ENCODE assay signal across 8 cellular contexts in genomic region chr17:28235066-28235700, GRCh38.
DNase-seq lines count a peak whose midpoint lies in the region; ATAC-seq and TF ChIP-seq lines count a peak whose summit lies in the region.
"Not testable (repeated sequence)": the region's sequence is repeated elsewhere in the genome, so short reads cannot be mapped to it uniquely, and the experiment has no call there.

No MANE protein-coding gene starts in this region.

- not testable (repeated sequence) for H3K4me3 ChIP-seq in body of pancreas; epithelial cell of esophagus (ENCODE audit: low read length); trophoblast cell (ENCODE audit: low read depth, low read length); suprapubic skin; upper lobe of right lung

- H2BK15ac ChIP-seq in H9 (ENCODE audit: low read depth, low read length): not testable (repeated sequence)

- H3K79me2 ChIP-seq in H9 (ENCODE audit: insufficient read depth, low read length); trophoblast cell (ENCODE audit: control insufficient read depth, insufficient read depth, low read length, poor library complexity): not testable (repeated sequence)

- not testable (repeated sequence) for H3K4ac ChIP-seq in H9 (ENCODE audit: low read depth, low read length); trophoblast cell (ENCODE audit: low read depth, low read length)

- TF ChIP-seq CTCF in H9 (conservative IDR thresholded peaks at IDR 0.05): peak; percentile 15; the same call in 1 of the 3 replicates
- peak in 5 of 7 experiments; percentile 12 to 61 (median 42) for TF ChIP-seq CTCF in body of pancreas (IDR thresholded peaks at IDR 0.05)
- TF ChIP-seq CTCF in epithelial cell of esophagus (IDR thresholded peaks at IDR 0.05; ENCODE audit: insufficient read depth, low read depth, low read length, missing control alignments): peak; percentile 7
- not testable (repeated sequence) for TF ChIP-seq CTCF in suprapubic skin (IDR thresholded peaks at IDR 0.05); upper lobe of right lung (IDR thresholded peaks at IDR 0.05)

- H3K79me1 ChIP-seq in H9 (ENCODE audit: insufficient read depth, low read depth, low read length, poor library complexity, severe bottlenecking): not testable (repeated sequence)
- H3K79me1 ChIP-seq in trophoblast cell (ENCODE audit: low read length): peaks cover 20% of the 10 kb centered on the region

- not testable (repeated sequence) for H2AK5ac ChIP-seq in H9 (ENCODE audit: insufficient read length, low read length)
- peak overlapping the region; percentile 84 for H2AK5ac ChIP-seq in trophoblast cell (ENCODE audit: low read length)

- H3K4me2 ChIP-seq in H9 (ENCODE audit: insufficient read depth, insufficient read length, low read length); trophoblast cell (ENCODE audit: low read length): not testable (repeated sequence)

- H3K27ac Mint-ChIP-seq in H9: peak overlapping the region in 1 of 3 experiments; percentile 1; a peak in 1 of 7 replicates
- H3K27ac Mint-ChIP-seq in natural killer cell treated with Interleukin-12 subunit alpha and Interleukin-12 subunit beta and Interleukin-15 and Interleukin-18, amount 100 ng/mL, for 72 hours: not testable (repeated sequence)

- H3K18ac ChIP-seq in H9 (ENCODE audit: insufficient read length, low read depth, low read length): not testable (repeated sequence)
- H3K18ac ChIP-seq in trophoblast cell (ENCODE audit: low read length): peak overlapping the region; percentile 90

- in situ Hi-C loops in SK-MEL-5 (cut with HindIII; ENCODE audit: low pct_unique_long_range_greater_than_20kb, low sequenced_read_pairs): not testable (repeated sequence)

- not testable (repeated sequence) for H3K9ac ChIP-seq in H9 (ENCODE audit: extremely low read depth, insufficient read length, low read length); trophoblast cell (ENCODE audit: low read length)

- peak overlapping the region; percentile 7 for H4K12ac ChIP-seq in trophoblast cell (ENCODE audit: low read depth, low read length)

- H3K23ac ChIP-seq in H9 (ENCODE audit: insufficient read length, low read depth, low read length); trophoblast cell (ENCODE audit: low read length): not testable (repeated sequence)

- peak; percentile 40 to 82 (median 79) for TF ChIP-seq POLR2A in body of pancreas (IDR thresholded peaks at IDR 0.05)
- TF ChIP-seq POLR2A in suprapubic skin (IDR thresholded peaks at IDR 0.05): not testable (repeated sequence)

- ATAC-seq in body of pancreas; natural killer cell treated with Interleukin-12 subunit alpha and Interleukin-12 subunit beta and Interleukin-15 and Interleukin-18, amount 100 ng/mL, for 72 hours; upper lobe of right lung: not testable (repeated sequence)

- H2BK5ac ChIP-seq in H9 (ENCODE audit: insufficient read length, low read length): not testable (repeated sequence)
- peak overlapping the region; percentile 68 for H2BK5ac ChIP-seq in trophoblast cell (ENCODE audit: low read depth, low read length, poor library complexity)

- H3K36me3 Mint-ChIP-seq in H9 (ENCODE audit: insufficient read depth in 1 of 3, low read depth in 3 of 3); natural killer cell treated with Interleukin-12 subunit alpha and Interleukin-12 subunit beta and Interleukin-15 and Interleukin-18, amount 100 ng/mL, for 72 hours: not testable (repeated sequence)

- not testable (repeated sequence) for H3K9me3 ChIP-seq in H9 (ENCODE audit: control insufficient read depth, low read depth, low read length); body of pancreas; trophoblast cell (ENCODE audit: insufficient read depth, low read depth, low read length); suprapubic skin; upper lobe of right lung

- H2AFZ ChIP-seq in H9 (ENCODE audit: low read length); trophoblast cell (ENCODE audit: insufficient read depth, low read length, poor library complexity): not testable (repeated sequence)

- H4K91ac ChIP-seq in H9 (ENCODE audit: insufficient read length, low read depth, low read length): not testable (repeated sequence)
- H4K91ac ChIP-seq in trophoblast cell (ENCODE audit: low read depth, low read length): peak overlapping the region; percentile 93

- H2BK12ac ChIP-seq in H9 (ENCODE audit: insufficient read length, low read depth, low read length): not testable (repeated sequence)
- H2BK12ac ChIP-seq in trophoblast cell (ENCODE audit: low read length): peak overlapping the region; percentile 89

- H4K8ac ChIP-seq in H9 (replicated peaks; ENCODE audit: insufficient read length, low read depth, low read length): not testable (repeated sequence)
- H4K8ac ChIP-seq in trophoblast cell (ENCODE audit: low read depth, low read length): peak overlapping the region; percentile 39

- H3K23me2 ChIP-seq in H9 (ENCODE audit: insufficient read length, low read depth, low read length, poor library complexity, severe bottlenecking): not testable (repeated sequence)

- not testable (repeated sequence) for H3K9me3 Mint-ChIP-seq in H9; natural killer cell treated with Interleukin-12 subunit alpha and Interleukin-12 subunit beta and Interleukin-15 and Interleukin-18, amount 100 ng/mL, for 72 hours

- not testable (repeated sequence) for H4K5ac ChIP-seq in H9 (ENCODE audit: insufficient read length, low read depth, low read length)

- not testable (repeated sequence) for DNase-seq in H9
- DNase-seq in SK-MEL-5 (ENCODE audit: low read depth, low spot score) (peak; percentile 23), body of pancreas (peak; percentile 75 to 85 (median 80)), epithelial cell of esophagus (ENCODE audit: low read depth) (peak; percentile 52), trophoblast cell (peak in 1 of 2 donors; percentile 31), suprapubic skin (ENCODE audit: low spot score in 2 of 2) (peak in 1 of 2 donors; percentile 65), upper lobe of right lung (peak; percentile 28)
- peak; percentile 10 for DNase-seq in natural killer cell treated with Interleukin-12 subunit alpha and Interleukin-12 subunit beta and Interleukin-15 and Interleukin-18, amount 100 ng/mL, for 72 hours (ENCODE audit: low spot score)

- H3K27me3 Mint-ChIP-seq in H9 (ENCODE audit: low read depth): not testable (repeated sequence)
- H3K27me3 Mint-ChIP-seq in natural killer cell treated with Interleukin-12 subunit alpha and Interleukin-12 subunit beta and Interleukin-15 and Interleukin-18, amount 100 ng/mL, for 72 hours: peaks cover 18 to 24% of the 10 kb centered on the region in 2 donors

- H3K27ac ChIP-seq in H9 (ENCODE audit: insufficient read length, low read depth, low read length); upper lobe of right lung: not testable (repeated sequence)
- H3K27ac ChIP-seq in body of pancreas (peak overlapping the region; percentile 96 to 100 (median 98)), trophoblast cell (ENCODE audit: low read depth, low read length) (peak overlapping the region; percentile 68), suprapubic skin (peak overlapping the region; percentile 45)

- not testable (repeated sequence) for H3K14ac ChIP-seq in H9 (ENCODE audit: insufficient read depth, low read length)
- peak overlapping the region; percentile 70 for H3K14ac ChIP-seq in trophoblast cell (ENCODE audit: low read length)

- H3K4me1 Mint-ChIP-seq in H9: peaks cover 43 to 47% of the 10 kb centered on the region in 2 experiments
- not testable (repeated sequence) for H3K4me1 Mint-ChIP-seq in natural killer cell treated with Interleukin-12 subunit alpha and Interleukin-12 subunit beta and Interleukin-15 and Interleukin-18, amount 100 ng/mL, for 72 hours (ENCODE audit: low read depth in 2 of 2)

- TF ChIP-seq EP300 in suprapubic skin (IDR thresholded peaks at IDR 0.05): not testable (repeated sequence)

- not testable (repeated sequence) for H4K20me1 ChIP-seq in H9 (ENCODE audit: control insufficient read depth, insufficient read depth, insufficient read length)

- H3K27me3 ChIP-seq in H9 (ENCODE audit: insufficient read depth, low read length); body of pancreas; trophoblast cell (ENCODE audit: insufficient read depth, low read length); suprapubic skin; upper lobe of right lung: not testable (repeated sequence)

- not testable (repeated sequence) for H2BK20ac ChIP-seq in H9 (ENCODE audit: low read depth, low read length, poor library complexity, severe bottlenecking)

- H3K4me3 Mint-ChIP-seq in H9; natural killer cell treated with Interleukin-12 subunit alpha and Interleukin-12 subunit beta and Interleukin-15 and Interleukin-18, amount 100 ng/mL, for 72 hours: not testable (repeated sequence)

- no CpG with 5 or more reads among the region's 12 CpGs for WGBS in H9 (ENCODE audit: extremely low coverage, insufficient read length, low lambda C conversion rate)
- WGBS in body of pancreas, 2 donors: 43 to 53% methylated on average over 10 to 12 of the region's 12 CpGs
- WGBS in trophoblast cell (ENCODE audit: extremely low coverage, insufficient coverage, insufficient read length): no CpG with 5 or more reads among the region's 12 CpGs
- WGBS in suprapubic skin: 70% methylated on average over 10 of the region's 12 CpGs

- intact Hi-C loops in body of pancreas (cut with DNase I); upper lobe of right lung (cut with DNase I): not testable (repeated sequence)

- H2BK120ac ChIP-seq in H9 (ENCODE audit: low read depth, low read length, poor library complexity, severe bottlenecking): not testable (repeated sequence)
- peak overlapping the region; percentile 70 for H2BK120ac ChIP-seq in trophoblast cell (ENCODE audit: insufficient read depth, low read length, poor library complexity)

- not testable (repeated sequence) for H3K56ac ChIP-seq in H9 (ENCODE audit: insufficient read length, low read depth, low read length)

- H3K4me1 ChIP-seq in H9 (ENCODE audit: insufficient read depth, low read length); upper lobe of right lung: not testable (repeated sequence)
- H3K4me1 ChIP-seq in body of pancreas (peaks cover 66% of the 10 kb centered on the region), trophoblast cell (ENCODE audit: control insufficient read depth in 1 of 2, insufficient read depth in 2 of 2, low read length in 2 of 2) (peaks cover 16 to 23% of the 10 kb centered on the region in 2 experiments), suprapubic skin (peaks cover 28% of the 10 kb centered on the region)

- H3K36me3 ChIP-seq in body of pancreas (replicated peaks in 1 of 2; ENCODE audit: insufficient read depth in 1 of 2, low read depth in 2 of 2); trophoblast cell (ENCODE audit: control insufficient read depth in 1 of 2, insufficient read depth in 2 of 2, low read length in 2 of 2); suprapubic skin; upper lobe of right lung: not testable (repeated sequence)

- not testable (repeated sequence) for H3T11ph ChIP-seq in H9 (ENCODE audit: low read length)
